ENCODE assay signal across 15 cellular contexts in the genomic region with DNA sequence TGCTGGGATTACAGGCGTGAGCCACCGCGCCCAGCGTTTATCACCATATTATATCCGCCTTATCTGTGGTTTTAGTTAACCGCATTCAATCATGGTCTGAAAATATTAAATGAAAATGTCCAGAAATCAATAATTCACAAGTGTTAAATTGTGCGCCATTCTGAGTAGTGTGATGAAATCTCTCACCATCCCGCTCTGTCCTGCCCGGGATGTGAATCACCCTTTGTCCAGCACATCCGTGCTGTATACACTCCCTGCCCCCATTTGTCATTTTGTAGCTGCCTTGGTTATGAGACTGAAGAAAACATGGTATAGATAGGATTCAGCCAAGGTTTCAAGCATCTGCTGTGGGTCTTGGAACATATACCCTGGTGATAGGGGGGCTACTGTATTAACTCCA.
"Had no signal": no experiment of that assay in that cellular context is flagged by ENCODE, and none has a peak within 500 bp of the region (broad histone marks: within the 10 kb centered on the region; RNA-seq: fewer than 3 reads in every experiment).

No MANE protein-coding gene starts in this region.

- H3K27ac ChIP-seq: cardiac muscle cell, coronary artery, lower lobe of right lung, parathyroid adenoma, skin epidermis, stomach, thyroid gland, vagina had no signal

- H3K4me1 ChIP-seq: lower lobe of right lung, parathyroid adenoma, thyroid gland, vagina had no signal

- H3K27me3 ChIP-seq: cardiac muscle cell, stomach, thyroid gland, vagina had no signal

- H3K36me3 ChIP-seq: cardiac muscle cell, lower lobe of right lung, stomach, thyroid gland, vagina had no signal

- H3K9me3 ChIP-seq: lower lobe of right lung, stomach, thyroid gland, vagina had no signal

- DNase-seq: activated CD4-positive, alpha-beta T cell treated with anti-CD3 and anti-CD28 coated beads for 1 hour; activated CD4-positive, alpha-beta T cell treated with anti-CD3 and anti-CD28 coated beads, Interleukin-2, amount 50 U/mL, for 48 hours; activated gamma-delta T cell; activated T-cell treated with anti-CD3 and anti-CD28 coated beads, Interleukin-2, amount 50 U/mL, for 48 hours; effector CD4-positive, alpha-beta T cell; hypothalamus; lower lobe of right lung; midbrain; stomach; thyroid gland had no signal

- H3K4me3 ChIP-seq: cardiac muscle cell, coronary artery, lower lobe of right lung, skin epidermis, stomach, thyroid gland, vagina had no signal

- ATAC-seq: lower lobe of right lung had no signal
